ENCODE assay signal across 13 cellular contexts in the genomic region with DNA sequence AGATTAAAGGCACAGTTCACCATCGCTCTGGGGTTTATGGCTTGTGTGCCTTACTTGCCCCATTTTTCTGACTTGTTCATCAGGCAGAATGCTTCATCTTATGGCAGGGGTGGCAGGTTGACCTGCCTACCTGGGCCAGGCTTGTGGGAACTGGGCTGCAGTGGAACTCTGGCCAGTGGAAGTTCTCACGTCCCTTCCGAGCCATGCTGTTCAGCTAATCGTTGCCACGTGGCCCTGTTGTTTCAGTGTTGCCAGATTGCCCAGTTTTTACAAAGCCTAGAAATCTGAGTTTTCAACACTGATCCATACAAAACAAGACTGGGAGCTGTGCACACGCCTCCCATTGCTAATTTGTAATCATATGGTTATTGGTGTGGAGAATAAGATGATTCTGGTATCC.
"Had no signal": no experiment of that assay in that cellular context is flagged by ENCODE, and none has a peak within 500 bp of the region (broad histone marks: within the 10 kb centered on the region; RNA-seq: fewer than 3 reads in every experiment).

No MANE protein-coding gene starts in this region.

- H3K27me3 ChIP-seq: breast epithelium, transverse colon had no signal

- H3K27ac Mint-ChIP-seq: activated naive CD4-positive, alpha-beta T cell treated with anti-CD3 and anti-CD28 coated beads, Interleukin-2, amount 50 U/mL, for 72 hours; immature natural killer cell; natural killer cell treated with Interleukin-12 subunit alpha and Interleukin-12 subunit beta and Interleukin-15 and Interleukin-18, amount 100 ng/mL, for 72 hours had no signal

- H3K9me3 ChIP-seq: breast epithelium, transverse colon had no signal

- DNase-seq: activated CD4-positive, alpha-beta T cell treated with anti-CD3 and anti-CD28 coated beads, Interleukin-2, amount 50 U/mL, for 4 hours; activated effector memory CD4-positive, alpha-beta T cell treated with anti-CD3 and anti-CD28 coated beads, Interleukin-2, amount 50 U/mL, for 16 hours; activated T-cell treated with anti-CD3 and anti-CD28 coated beads, Interleukin-2, amount 50 U/mL, for 4 hours; anterior cingulate cortex; effector CD4-positive, alpha-beta T cell; immature natural killer cell; occipital lobe; SIG-M5; stimulated activated CD4-positive, alpha-beta T cell treated with anti-CD3 and anti-CD28 coated beads, Interleukin-15, amount 100 ng/mL, for 24 hours; transverse colon had no signal

- H3K4me1 Mint-ChIP-seq: immature natural killer cell had no signal

- ATAC-seq: activated naive CD4-positive, alpha-beta T cell treated with anti-CD3 and anti-CD28 coated beads, Interleukin-2, amount 50 U/mL, for 72 hours; activated T-cell treated with anti-CD3 and anti-CD28 coated beads, Interleukin-2, amount 50 U/mL, for 4 hours; natural killer cell treated with Interleukin-12 subunit alpha and Interleukin-12 subunit beta and Interleukin-15 and Interleukin-18, amount 100 ng/mL, for 72 hours had no signal

- H3K27me3 Mint-ChIP-seq: natural killer cell treated with Interleukin-12 subunit alpha and Interleukin-12 subunit beta and Interleukin-15 and Interleukin-18, amount 100 ng/mL, for 72 hours had no signal

- H3K27ac ChIP-seq: transverse colon had no signal

- H3K9me3 Mint-ChIP-seq: natural killer cell treated with Interleukin-12 subunit alpha and Interleukin-12 subunit beta and Interleukin-15 and Interleukin-18, amount 100 ng/mL, for 72 hours had no signal

- H3K4me1 ChIP-seq: breast epithelium had no signal

- H3K4me3 ChIP-seq: transverse colon had no signal

- H3K36me3 ChIP-seq: breast epithelium, transverse colon had no signal

- H3K4me3 Mint-ChIP-seq: activated T-cell treated with anti-CD3 and anti-CD28 coated beads, Interleukin-2, amount 50 U/mL, for 4 hours; immature natural killer cell; natural killer cell treated with Interleukin-12 subunit alpha and Interleukin-12 subunit beta and Interleukin-15 and Interleukin-18, amount 100 ng/mL, for 72 hours had no signal
